In genomic region chr13:100734194-100734720, GRCh38 we compare ENCODE assay signal across 1 cellular context.
TF ChIP-seq lines count a peak whose summit lies in the region.

No MANE protein-coding gene starts in this region.

TF ChIP-seq in HepG2, 621 proteins besides CTCF, POLR2A, EP300 and RAD21 (continued from another document and continues in another):
- TF ChIP-seq, protein P1, sequence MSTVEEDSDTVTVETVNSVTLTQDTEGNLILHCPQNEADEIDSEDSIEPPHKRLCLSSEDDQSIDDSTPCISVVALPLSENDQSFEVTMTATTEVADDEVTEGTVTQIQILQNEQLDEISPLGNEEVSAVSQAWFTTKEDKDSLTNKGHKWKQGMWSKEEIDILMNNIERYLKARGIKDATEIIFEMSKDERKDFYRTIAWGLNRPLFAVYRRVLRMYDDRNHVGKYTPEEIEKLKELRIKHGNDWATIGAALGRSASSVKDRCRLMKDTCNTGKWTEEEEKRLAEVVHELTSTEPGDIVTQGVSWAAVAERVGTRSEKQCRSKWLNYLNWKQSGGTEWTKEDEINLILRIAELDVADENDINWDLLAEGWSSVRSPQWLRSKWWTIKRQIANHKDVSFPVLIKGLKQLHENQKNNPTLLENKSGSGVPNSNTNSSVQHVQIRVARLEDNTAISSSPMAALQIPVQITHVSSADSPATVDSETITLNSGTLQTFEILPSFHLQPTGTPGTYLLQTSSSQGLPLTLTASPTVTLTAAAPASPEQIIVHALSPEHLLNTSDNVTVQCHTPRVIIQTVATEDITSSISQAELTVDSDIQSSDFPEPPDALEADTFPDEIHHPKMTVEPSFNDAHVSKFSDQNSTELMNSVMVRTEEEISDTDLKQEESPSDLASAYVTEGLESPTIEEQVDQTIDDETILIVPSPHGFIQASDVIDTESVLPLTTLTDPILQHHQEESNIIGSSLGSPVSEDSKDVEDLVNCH (CRISPR knock-in tag; IDR thresholded peaks at IDR 0.05), result no peak
- TF ChIP-seq ZNF280D (CRISPR knock-in tag; IDR thresholded peaks at IDR 0.05) (peak; percentile 61; the same call in 1 of the 2 replicates), ZFP36 (IDR thresholded peaks at IDR 0.05; ENCODE audit: borderline replicate concordance, low read depth, low read length, partially characterized antibody) (no peak), IRF2 (CRISPR knock-in tag; IDR thresholded peaks at IDR 0.05) (peak; percentile 77; the same call in 1 of the 2 replicates), ZBTB3 (CRISPR knock-in tag; IDR thresholded peaks at IDR 0.05; ENCODE audit: borderline replicate concordance, low read depth) (peak; percentile 85; the same call in 1 of the 2 replicates), FOXO1 (CRISPR knock-in tag; IDR thresholded peaks at IDR 0.05) (peak; percentile 94), TARDBP (CRISPR knock-in tag; IDR thresholded peaks at IDR 0.05) (peak; percentile 91), DPF2 (CRISPR knock-in tag; IDR thresholded peaks at IDR 0.05; ENCODE audit: borderline replicate concordance, low read depth) (peak; percentile 88), THAP11 (CRISPR knock-in tag; IDR thresholded peaks at IDR 0.05) (peak; percentile 66), ZNF331 (CRISPR knock-in tag; IDR thresholded peaks at IDR 0.05) (peak; percentile 75; the same call in 1 of the 2 replicates), MEIS2 (CRISPR knock-in tag; IDR thresholded peaks at IDR 0.05) (0 out of 2 replicates have a peak, but pooled peaks have one; percentile 55), KLF6 (CRISPR knock-in tag; IDR thresholded peaks at IDR 0.05) (no peak), CBFB (CRISPR knock-in tag; IDR thresholded peaks at IDR 0.05) (peak; percentile 80), KDM6A (CRISPR knock-in tag; IDR thresholded peaks at IDR 0.05; ENCODE audit: low read depth) (peak; percentile 89), NCOA2 (CRISPR knock-in tag; IDR thresholded peaks at IDR 0.05) (peak; percentile 99), TCF7 (IDR thresholded peaks at IDR 0.05; ENCODE audit: low read depth) (peak; percentile 89), GATAD1 (CRISPR knock-in tag; IDR thresholded peaks at IDR 0.05) (no peak), DMAP1 (CRISPR knock-in tag; IDR thresholded peaks at IDR 0.05) (peak; percentile 43; the same call in 1 of the 2 replicates), ZNF567 (CRISPR knock-in tag; IDR thresholded peaks at IDR 0.05; ENCODE audit: borderline replicate concordance) (no peak), TBX2 (CRISPR knock-in tag; IDR thresholded peaks at IDR 0.05; ENCODE audit: borderline replicate concordance) (peak; percentile 86), ZNF556 (CRISPR knock-in tag; IDR thresholded peaks at IDR 0.05; ENCODE audit: borderline replicate concordance) (0 out of 2 replicates have a peak, but pooled peaks have one; percentile 42), ZNF747 (CRISPR knock-in tag; IDR thresholded peaks at IDR 0.05; ENCODE audit: borderline replicate concordance) (0 out of 2 replicates have a peak, but pooled peaks have one; percentile 52), ZNF543 (CRISPR knock-in tag; IDR thresholded peaks at IDR 0.05) (0 out of 2 replicates have a peak, but pooled peaks have one; percentile 45), ZNF605 (CRISPR knock-in tag; IDR thresholded peaks at IDR 0.05) (no peak), STAT5B (CRISPR knock-in tag; IDR thresholded peaks at IDR 0.05) (0 out of 2 replicates have a peak, but pooled peaks have one; percentile 36), MYNN (CRISPR knock-in tag; IDR thresholded peaks at IDR 0.05; ENCODE audit: low read depth) (no peak), ZBTB34 (CRISPR knock-in tag; IDR thresholded peaks at IDR 0.05) (peak; percentile 37; the same call in 1 of the 2 replicates), ARNTL (CRISPR knock-in tag; IDR thresholded peaks at IDR 0.05) (peak; percentile 87), SKI (IDR thresholded peaks at IDR 0.05; ENCODE audit: partially characterized antibody) (peak; percentile 93), FOXK1 (CRISPR knock-in tag; IDR thresholded peaks at IDR 0.05; ENCODE audit: borderline replicate concordance, low read depth) (peak; percentile 91), NR2F6 (IDR thresholded peaks at IDR 0.05) (peak; percentile 57; the same call in 1 of the 2 replicates), NR2F6 (CRISPR knock-in tag; IDR thresholded peaks at IDR 0.05) (peak; percentile 75), SMAD3 (CRISPR knock-in tag; IDR thresholded peaks at IDR 0.05) (peak; percentile 75), MAFF (IDR thresholded peaks at IDR 0.05; ENCODE audit: low read depth, low read length) (no peak), HES4 (CRISPR knock-in tag; IDR thresholded peaks at IDR 0.05; ENCODE audit: borderline replicate concordance) (no peak), CCDC6 (CRISPR knock-in tag; IDR thresholded peaks at IDR 0.05) (peak; percentile 54; the same call in 1 of the 2 replicates), THAP8 (CRISPR knock-in tag; IDR thresholded peaks at IDR 0.05; ENCODE audit: borderline replicate concordance) (no peak), ZNF790 (CRISPR knock-in tag; IDR thresholded peaks at IDR 0.05; ENCODE audit: borderline replicate concordance) (no peak), SAP130 (CRISPR knock-in tag; IDR thresholded peaks at IDR 0.05; ENCODE audit: low read depth) (peak; percentile 64; the same call in 1 of the 2 replicates), TGIF2 (CRISPR knock-in tag; IDR thresholded peaks at IDR 0.05) (0 out of 2 replicates have a peak, but pooled peaks have one; percentile 43), TBX3 (IDR thresholded peaks at IDR 0.05; ENCODE audit: borderline replicate concordance) (peak; percentile 87; the same call in 1 of the 2 replicates), TEAD3 (CRISPR knock-in tag; optimal IDR thresholded peaks at IDR 0.05; ENCODE audit: borderline replicate concordance) (peak; percentile 96)
- TF ChIP-seq, protein P2, sequence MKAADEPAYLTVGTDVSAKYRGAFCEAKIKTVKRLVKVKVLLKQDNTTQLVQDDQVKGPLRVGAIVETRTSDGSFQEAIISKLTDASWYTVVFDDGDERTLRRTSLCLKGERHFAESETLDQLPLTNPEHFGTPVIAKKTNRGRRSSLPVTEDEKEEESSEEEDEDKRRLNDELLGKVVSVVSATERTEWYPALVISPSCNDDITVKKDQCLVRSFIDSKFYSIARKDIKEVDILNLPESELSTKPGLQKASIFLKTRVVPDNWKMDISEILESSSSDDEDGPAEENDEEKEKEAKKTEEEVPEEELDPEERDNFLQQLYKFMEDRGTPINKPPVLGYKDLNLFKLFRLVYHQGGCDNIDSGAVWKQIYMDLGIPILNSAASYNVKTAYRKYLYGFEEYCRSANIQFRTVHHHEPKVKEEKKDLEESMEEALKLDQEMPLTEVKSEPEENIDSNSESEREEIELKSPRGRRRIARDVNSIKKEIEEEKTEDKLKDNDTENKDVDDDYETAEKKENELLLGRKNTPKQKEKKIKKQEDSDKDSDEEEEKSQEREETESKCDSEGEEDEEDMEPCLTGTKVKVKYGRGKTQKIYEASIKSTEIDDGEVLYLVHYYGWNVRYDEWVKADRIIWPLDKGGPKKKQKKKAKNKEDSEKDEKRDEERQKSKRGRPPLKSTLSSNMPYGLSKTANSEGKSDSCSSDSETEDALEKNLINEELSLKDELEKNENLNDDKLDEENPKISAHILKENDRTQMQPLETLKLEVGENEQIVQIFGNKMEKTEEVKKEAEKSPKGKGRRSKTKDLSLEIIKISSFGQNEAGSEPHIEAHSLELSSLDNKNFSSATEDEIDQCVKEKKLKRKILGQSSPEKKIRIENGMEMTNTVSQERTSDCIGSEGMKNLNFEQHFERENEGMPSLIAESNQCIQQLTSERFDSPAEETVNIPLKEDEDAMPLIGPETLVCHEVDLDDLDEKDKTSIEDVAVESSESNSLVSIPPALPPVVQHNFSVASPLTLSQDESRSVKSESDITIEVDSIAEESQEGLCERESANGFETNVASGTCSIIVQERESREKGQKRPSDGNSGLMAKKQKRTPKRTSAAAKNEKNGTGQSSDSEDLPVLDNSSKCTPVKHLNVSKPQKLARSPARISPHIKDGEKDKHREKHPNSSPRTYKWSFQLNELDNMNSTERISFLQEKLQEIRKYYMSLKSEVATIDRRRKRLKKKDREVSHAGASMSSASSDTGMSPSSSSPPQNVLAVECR (CRISPR knock-in tag; IDR thresholded peaks at IDR 0.05; ENCODE audit: borderline replicate concordance), result peak; percentile 18; the same call in 1 of the 2 replicates
- TF ChIP-seq, protein P3, sequence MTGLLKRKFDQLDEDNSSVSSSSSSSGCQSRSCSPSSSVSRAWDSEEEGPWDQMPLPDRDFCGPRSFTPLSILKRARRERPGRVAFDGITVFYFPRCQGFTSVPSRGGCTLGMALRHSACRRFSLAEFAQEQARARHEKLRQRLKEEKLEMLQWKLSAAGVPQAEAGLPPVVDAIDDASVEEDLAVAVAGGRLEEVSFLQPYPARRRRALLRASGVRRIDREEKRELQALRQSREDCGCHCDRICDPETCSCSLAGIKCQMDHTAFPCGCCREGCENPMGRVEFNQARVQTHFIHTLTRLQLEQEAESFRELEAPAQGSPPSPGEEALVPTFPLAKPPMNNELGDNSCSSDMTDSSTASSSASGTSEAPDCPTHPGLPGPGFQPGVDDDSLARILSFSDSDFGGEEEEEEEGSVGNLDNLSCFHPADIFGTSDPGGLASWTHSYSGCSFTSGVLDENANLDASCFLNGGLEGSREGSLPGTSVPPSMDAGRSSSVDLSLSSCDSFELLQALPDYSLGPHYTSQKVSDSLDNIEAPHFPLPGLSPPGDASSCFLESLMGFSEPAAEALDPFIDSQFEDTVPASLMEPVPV (CRISPR knock-in tag; IDR thresholded peaks at IDR 0.05), result peak; percentile 71; the same call in 1 of the 2 replicates
- TF ChIP-seq, protein P4, sequence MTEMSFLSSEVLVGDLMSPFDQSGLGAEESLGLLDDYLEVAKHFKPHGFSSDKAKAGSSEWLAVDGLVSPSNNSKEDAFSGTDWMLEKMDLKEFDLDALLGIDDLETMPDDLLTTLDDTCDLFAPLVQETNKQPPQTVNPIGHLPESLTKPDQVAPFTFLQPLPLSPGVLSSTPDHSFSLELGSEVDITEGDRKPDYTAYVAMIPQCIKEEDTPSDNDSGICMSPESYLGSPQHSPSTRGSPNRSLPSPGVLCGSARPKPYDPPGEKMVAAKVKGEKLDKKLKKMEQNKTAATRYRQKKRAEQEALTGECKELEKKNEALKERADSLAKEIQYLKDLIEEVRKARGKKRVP (CRISPR knock-in tag; IDR thresholded peaks at IDR 0.05), result 0 out of 4 replicates have a peak, but pooled peaks of 1 of the 2 experiments have one; percentile 60
- TF ChIP-seq, protein P5, sequence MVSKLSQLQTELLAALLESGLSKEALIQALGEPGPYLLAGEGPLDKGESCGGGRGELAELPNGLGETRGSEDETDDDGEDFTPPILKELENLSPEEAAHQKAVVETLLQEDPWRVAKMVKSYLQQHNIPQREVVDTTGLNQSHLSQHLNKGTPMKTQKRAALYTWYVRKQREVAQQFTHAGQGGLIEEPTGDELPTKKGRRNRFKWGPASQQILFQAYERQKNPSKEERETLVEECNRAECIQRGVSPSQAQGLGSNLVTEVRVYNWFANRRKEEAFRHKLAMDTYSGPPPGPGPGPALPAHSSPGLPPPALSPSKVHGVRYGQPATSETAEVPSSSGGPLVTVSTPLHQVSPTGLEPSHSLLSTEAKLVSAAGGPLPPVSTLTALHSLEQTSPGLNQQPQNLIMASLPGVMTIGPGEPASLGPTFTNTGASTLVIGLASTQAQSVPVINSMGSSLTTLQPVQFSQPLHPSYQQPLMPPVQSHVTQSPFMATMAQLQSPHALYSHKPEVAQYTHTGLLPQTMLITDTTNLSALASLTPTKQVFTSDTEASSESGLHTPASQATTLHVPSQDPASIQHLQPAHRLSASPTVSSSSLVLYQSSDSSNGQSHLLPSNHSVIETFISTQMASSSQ (IDR thresholded peaks at IDR 0.05; ENCODE audit: low read depth), result peak; percentile 74; the same call in 1 of the 2 replicates
- TF ChIP-seq, protein P5 (CRISPR knock-in tag; IDR thresholded peaks at IDR 0.05; ENCODE audit: borderline replicate concordance), result peak; percentile 82; the same call in 1 of the 2 replicates
